In the genomic region with DNA sequence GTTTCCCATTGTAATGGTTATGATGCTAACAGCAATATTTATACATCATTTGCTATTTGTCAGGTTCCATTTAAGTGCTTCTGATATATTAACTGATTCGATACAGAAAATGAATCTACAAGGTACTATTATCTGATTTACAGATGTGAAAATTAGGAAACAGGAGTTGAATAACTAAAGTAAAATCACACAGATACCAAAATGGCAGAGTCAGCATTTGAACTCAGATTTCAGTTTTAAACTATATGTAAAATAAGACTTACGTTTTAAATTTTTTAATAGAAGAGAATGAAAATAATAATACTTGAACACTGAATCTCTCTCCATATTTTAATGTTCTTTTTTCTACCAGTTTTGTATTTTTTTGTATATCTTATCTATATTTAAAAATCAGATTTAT, we compare ENCODE assay signal across 25 cellular contexts.
"Had no signal": no experiment of that assay in that cellular context is flagged by ENCODE, and none has a peak within 500 bp of the region (broad histone marks: within the 10 kb centered on the region; RNA-seq: fewer than 3 reads in every experiment).

No MANE protein-coding gene starts in this region.

- H3K9me3 ChIP-seq: esophagus squamous epithelium, gastrocnemius medialis, prostate gland, sigmoid colon, testis had no signal

- H3K27me3 ChIP-seq: esophagus squamous epithelium, gastrocnemius medialis, heart left ventricle, right atrium auricular region, sigmoid colon, spleen, testis, tibial artery had no signal

- H3K4me3 ChIP-seq: coronary artery, esophagus squamous epithelium, gastrocnemius medialis, heart left ventricle, lower lobe of right lung, prostate gland, right atrium auricular region, sigmoid colon, spleen, testis, tibial artery had no signal

- DNase-seq: dermis blood vessel endothelial cell; effector memory CD4-positive, alpha-beta T cell; erythroblast; esophagus squamous epithelium; gastrocnemius medialis; heart left ventricle; hippocampal formation; immature natural killer cell; islet precursor cell; left ventricle myocardium superior; lower lobe of right lung; naive thymus-derived CD8-positive, alpha-beta T cell; nephron progenitor cell; nucleus accumbens; sigmoid colon; spleen; stimulated activated CD4-positive, alpha-beta T cell treated with anti-CD3 and anti-CD28 coated beads, Interleukin-4, amount 100 ng/mL, for 4 hours; stimulated activated naive CD8-positive, alpha-beta T cell treated with anti-CD3 and anti-CD28 coated beads, Interleukin-15, Interleukin-2, amounts not matched to agents 100 U/mL and 50 U/mL, for 24 hours; substantia nigra; testis; tibial artery had no signal

- H3K36me3 ChIP-seq: esophagus squamous epithelium, gastrocnemius medialis, heart left ventricle, lower lobe of right lung, prostate gland, right atrium auricular region, sigmoid colon, spleen, tibial artery had no signal

- H3K4me1 ChIP-seq: gastrocnemius medialis, prostate gland, spleen, testis had no signal

- H3K27ac ChIP-seq: coronary artery, esophagus squamous epithelium, gastrocnemius medialis, heart left ventricle, lower lobe of right lung, prostate gland, right atrium auricular region, sigmoid colon, spleen, testis, tibial artery had no signal

- ATAC-seq: gastrocnemius medialis; heart left ventricle; left ventricle myocardium superior; lower lobe of right lung; naive thymus-derived CD8-positive, alpha-beta T cell; stimulated activated memory B cell treated with anti-CD40 and anti-IgM and Interleukin-4, amounts not matched to agents 10 μg/mL and 1 μg/mL and 100 μg/mL, for 72 hours; stimulated activated naive CD8-positive, alpha-beta T cell treated with anti-CD3 and anti-CD28 coated beads, Interleukin-15, Interleukin-2, amounts not matched to agents 100 U/mL and 50 U/mL, for 24 hours had no signal
